In genomic region chr6:109383438-109383940, GRCh38 we compare ENCODE assay signal across 8 cellular contexts. TPM values are rescaled to one million over a fixed set of nuclear protein-coding genes. Genes with fewer than 3 reads are reported as not detected.
DNase-seq lines count a peak whose midpoint lies in the region; FAIRE-seq and TF ChIP-seq lines count a peak whose summit lies in the region.

No MANE protein-coding gene starts in this region.

- peak overlapping the region; percentile 95 for H3K9ac ChIP-seq in keratinocyte (ENCODE audit: control insufficient read depth, extremely low read depth, insufficient read depth, low read length)

- no peaks in the 10 kb centered on the region for H3K9me3 Mint-ChIP-seq in activated CD4-positive, alpha-beta T cell treated with anti-CD3 and anti-CD28 coated beads, Interleukin-2, amount 10 ng/mL, durations not matched to agents 24 days and 14 days
- H3K9me3 Mint-ChIP-seq in activated T-helper 2 cell treated with anti-CD3 and anti-CD28 coated beads, Interferon-gamma antibody, Interleukin-2, Interleukin-4, amounts not matched to agents 10 μg/mL and 5 μg/mL and 100 μg/mL, durations not matched to agents 14 hours and 24 hours and 36 hours: no peaks in the 10 kb centered on the region

- peak overlapping the region; percentile 96 for H3K4me3 Mint-ChIP-seq in activated CD4-positive, alpha-beta T cell treated with anti-CD3 and anti-CD28 coated beads, Interleukin-2, amount 10 ng/mL, durations not matched to agents 24 days and 14 days
- H3K4me3 Mint-ChIP-seq in activated T-helper 2 cell treated with anti-CD3 and anti-CD28 coated beads, Interferon-gamma antibody, Interleukin-2, Interleukin-4, amounts not matched to agents 10 μg/mL and 5 μg/mL and 100 μg/mL, durations not matched to agents 14 hours and 24 hours and 36 hours (ENCODE audit: low read depth): peak overlapping the region; percentile 98

- peak overlapping the region; percentile 60 to 78 (median 71) for H3K4me3 ChIP-seq in keratinocyte (ENCODE audit: control insufficient read depth in 2 of 3, extremely low read depth in 1 of 3, insufficient read depth in 2 of 3, low read depth in 1 of 3, low read length in 3 of 3)
- peak overlapping the region; percentile 98 to 99 for H3K4me3 ChIP-seq in testis

- H3K9me3 ChIP-seq in keratinocyte (ENCODE audit: control insufficient read depth, low read depth, low read length): no peaks in the 10 kb centered on the region
- no peaks in the 10 kb centered on the region for H3K9me3 ChIP-seq in testis

- H3K27ac ChIP-seq in keratinocyte (ENCODE audit: control insufficient read depth, insufficient read depth, low read length) (peak overlapping the region; percentile 98), testis (peak overlapping the region; percentile 99 to 100)

- 11 to 15% methylated on average over 5 of the region's 5 CpGs for WGBS in testis, 2 donors

- peak; percentile 63 for DNase-seq in activated CD4-positive, alpha-beta T cell treated with anti-CD3 and anti-CD28 coated beads, Interleukin-2, amount 10 ng/mL, durations not matched to agents 24 days and 14 days
- no peak for DNase-seq in activated CD4-positive, alpha-beta T cell treated with anti-CD3 and anti-CD28 coated beads for 4 hours
- DNase-seq in activated T-helper 2 cell treated with anti-CD3 and anti-CD28 coated beads, Interferon-gamma antibody, Interleukin-2, Interleukin-4, amounts not matched to agents 10 μg/mL and 5 μg/mL and 100 μg/mL, durations not matched to agents 14 hours and 24 hours and 36 hours (ENCODE audit: low spot score): no peak
- DNase-seq in keratinocyte (ENCODE audit: low read depth, low spot score) (no peak), testis (no peak), GM10266 (ENCODE audit: extremely low spot score) (no peak), GM19238 (ENCODE audit: insufficient read length, low spot score) (no peak), activated gamma-delta T cell (lab: John Stamatoyannopoulos, UW) (no peak)

- H3K36me3 ChIP-seq in keratinocyte (ENCODE audit: control insufficient read depth in 2 of 2, extremely low read depth in 1 of 2, insufficient read depth in 2 of 2, low read length in 2 of 2) (no peaks in the 10 kb centered on the region), testis (ENCODE audit: low read depth, missing control alignments) (no peaks in the 10 kb centered on the region)

- TF ChIP-seq CTCF in keratinocyte (optimal IDR thresholded peaks at IDR 0.05 in 1 of 3, IDR thresholded peaks at IDR 0.05 in 1 of 3, conservative IDR thresholded peaks at IDR 0.05 in 1 of 3; ENCODE audit: extremely low read depth in 1 of 3, insufficient read depth in 2 of 3, low read length in 3 of 3) (no peak), testis (IDR thresholded peaks at IDR 0.05) (peak in 1 of 3 experiments; percentile 6), GM10266 (IDR thresholded peaks at IDR 0.05; ENCODE audit: control insufficient read depth, insufficient read depth, low read depth, missing control alignments) (no peak)

- no peaks in the 10 kb centered on the region for H3K9me1 ChIP-seq in keratinocyte (ENCODE audit: control insufficient read depth, extremely low read depth, insufficient read depth, low read length)

- peaks cover 24% of the 10 kb centered on the region for H3K36me3 Mint-ChIP-seq in activated CD4-positive, alpha-beta T cell treated with anti-CD3 and anti-CD28 coated beads, Interleukin-2, amount 10 ng/mL, durations not matched to agents 24 days and 14 days (ENCODE audit: low read depth)
- peaks cover 28% of the 10 kb centered on the region for H3K36me3 Mint-ChIP-seq in activated T-helper 2 cell treated with anti-CD3 and anti-CD28 coated beads, Interferon-gamma antibody, Interleukin-2, Interleukin-4, amounts not matched to agents 10 μg/mL and 5 μg/mL and 100 μg/mL, durations not matched to agents 14 hours and 24 hours and 36 hours (ENCODE audit: low read depth)

- peaks cover 11% of the 10 kb centered on the region for H4K20me1 ChIP-seq in keratinocyte (ENCODE audit: control insufficient read depth, extremely low read depth, insufficient read depth, low read length)

- H3K79me2 ChIP-seq in keratinocyte (ENCODE audit: control insufficient read depth, insufficient read depth, low read length): peaks cover 36% of the 10 kb centered on the region

- FAIRE-seq in keratinocyte (lab: Jason Lieb, UNC): no peak

- H3K4me1 Mint-ChIP-seq in activated CD4-positive, alpha-beta T cell treated with anti-CD3 and anti-CD28 coated beads, Interleukin-2, amount 10 ng/mL, durations not matched to agents 24 days and 14 days: peaks cover 23% of the 10 kb centered on the region
- peaks cover 32% of the 10 kb centered on the region for H3K4me1 Mint-ChIP-seq in activated T-helper 2 cell treated with anti-CD3 and anti-CD28 coated beads, Interferon-gamma antibody, Interleukin-2, Interleukin-4, amounts not matched to agents 10 μg/mL and 5 μg/mL and 100 μg/mL, durations not matched to agents 14 hours and 24 hours and 36 hours (ENCODE audit: low read depth)

- peak overlapping the region; percentile 99 for H3K27ac Mint-ChIP-seq in activated CD4-positive, alpha-beta T cell treated with anti-CD3 and anti-CD28 coated beads, Interleukin-2, amount 10 ng/mL, durations not matched to agents 24 days and 14 days
- H3K27ac Mint-ChIP-seq in activated T-helper 2 cell treated with anti-CD3 and anti-CD28 coated beads, Interferon-gamma antibody, Interleukin-2, Interleukin-4, amounts not matched to agents 10 μg/mL and 5 μg/mL and 100 μg/mL, durations not matched to agents 14 hours and 24 hours and 36 hours: peak overlapping the region; percentile 99

- TF ChIP-seq POLR2A in testis (IDR thresholded peaks at IDR 0.05): no peak

- peak overlapping the region; percentile 86 for H3K4me2 ChIP-seq in keratinocyte (ENCODE audit: control insufficient read depth, extremely low read depth, insufficient read depth, low read depth, low read length)

- intact Hi-C loops in activated CD4-positive, alpha-beta T cell treated with anti-CD3 and anti-CD28 coated beads, Interleukin-2, amount 10 ng/mL, durations not matched to agents 24 days and 14 days (cut with micrococcal nuclease): loop anchor here (1.0 to 5.0 kb wide), 14 partner anchors 57 to 1667 kb away; partner anchors contain the start of genes CDC40, CDK19, CEP57L1 and MICAL1
- intact Hi-C loops in activated T-helper 2 cell treated with anti-CD3 and anti-CD28 coated beads, Interferon-gamma antibody, Interleukin-2, Interleukin-4, amounts not matched to agents 10 μg/mL and 5 μg/mL and 100 μg/mL, durations not matched to agents 14 hours and 24 hours and 36 hours (cut with micrococcal nuclease): loop anchor here (1.0 to 10.0 kb wide), 14 partner anchors 57 to 1926 kb away; partner anchors contain the start of genes ARMC2, CDC40, OSTM1 and PDSS2
- intact Hi-C loops in testis (cut with DNase I; ENCODE audit: low total_unique reads): loop anchor here (10.0 kb wide), 1 partner anchor 199 kb away; no protein-coding TSS in a partner anchor

- no peak overlapping the region for H2AFZ ChIP-seq in keratinocyte (ENCODE audit: control insufficient read depth, low read length)

- H3K27me3 ChIP-seq in keratinocyte (ENCODE audit: control insufficient read depth, extremely low read depth, insufficient read depth, low read length) (no peaks in the 10 kb centered on the region), testis (no peaks in the 10 kb centered on the region)

- peaks cover 7% of the 10 kb centered on the region for H3K27me3 Mint-ChIP-seq in activated CD4-positive, alpha-beta T cell treated with anti-CD3 and anti-CD28 coated beads, Interleukin-2, amount 10 ng/mL, durations not matched to agents 24 days and 14 days
- peaks cover 5% of the 10 kb centered on the region for H3K27me3 Mint-ChIP-seq in activated T-helper 2 cell treated with anti-CD3 and anti-CD28 coated beads, Interferon-gamma antibody, Interleukin-2, Interleukin-4, amounts not matched to agents 10 μg/mL and 5 μg/mL and 100 μg/mL, durations not matched to agents 14 hours and 24 hours and 36 hours (ENCODE audit: low read depth)

- H3K4me1 ChIP-seq in keratinocyte (ENCODE audit: control insufficient read depth, extremely low read depth, insufficient read depth, low read length) (peaks cover 29% of the 10 kb centered on the region), testis (peaks cover 30% of the 10 kb centered on the region)

- dilution Hi-C loops in keratinocyte (cut with MboI; ENCODE audit: extremely low pct_ligation_motif_present, low sequenced_read_pairs): no loop called here

RNA-seq across cellular contexts. Expression of gene CD164, which starts 1.2 kb away (rescaled TPM):
- 256 and 264 TPM in 2 replicates for total RNA-seq in activated CD4-positive, alpha-beta T cell treated with anti-CD3 and anti-CD28 coated beads, Interleukin-2, amount 10 ng/mL, durations not matched to agents 24 days and 14 days
- 206 and 207 TPM in 2 replicates for total RNA-seq in activated T-helper 2 cell treated with anti-CD3 and anti-CD28 coated beads, Interferon-gamma antibody, Interleukin-2, Interleukin-4, amounts not matched to agents 10 μg/mL and 5 μg/mL and 100 μg/mL, durations not matched to agents 14 hours and 24 hours and 36 hours
- polyA plus RNA-seq in keratinocyte (116 to 244 TPM (median 207 TPM) in 3 replicates), testis (ENCODE audit: insufficient read depth, low read depth, low replicate concordance) (209 TPM)
- 88.3 TPM for polyA plus RNA-seq in keratinocyte (2011; ENCODE audit: low read depth)
- polyA plus RNA-seq in keratinocyte (2011; cell fraction: cytosol; rRNA removed): 61.3 and 110 TPM in 2 replicates
- 133 and 159 TPM in 2 replicates for polyA plus RNA-seq in keratinocyte (2011; cell fraction: nucleus; rRNA removed)
- 114 and 123 TPM in 2 replicates for polyA plus RNA-seq in keratinocyte (2012; ENCODE audit: low replicate concordance)
- polyA minus RNA-seq in keratinocyte: 83.3 to 164 TPM (median 159 TPM) in 3 replicates
- 275 TPM for polyA minus RNA-seq in keratinocyte (2011; cell fraction: cytosol; rRNA and poly(A)+ RNA removed)
- polyA minus RNA-seq in keratinocyte (2011; cell fraction: nucleus; rRNA and poly(A)+ RNA removed): 157 and 212 TPM in 2 replicates
- 100 to 1,000 TPM; 219 to 232 TPM for total RNA-seq in testis

RNA-seq across cellular contexts. Expression of gene PPIL6, which starts 56.9 kb away (rescaled TPM):
- not detected in 2 replicates for total RNA-seq in activated CD4-positive, alpha-beta T cell treated with anti-CD3 and anti-CD28 coated beads, Interleukin-2, amount 10 ng/mL, durations not matched to agents 24 days and 14 days
- 0.32 TPM in 1 of 2 replicates, not detected in the other for total RNA-seq in activated T-helper 2 cell treated with anti-CD3 and anti-CD28 coated beads, Interferon-gamma antibody, Interleukin-2, Interleukin-4, amounts not matched to agents 10 μg/mL and 5 μg/mL and 100 μg/mL, durations not matched to agents 14 hours and 24 hours and 36 hours
- polyA plus RNA-seq in keratinocyte: 0.82 to 1.4 TPM (median 1.3 TPM) in 3 replicates
- 2.0 TPM for polyA plus RNA-seq in keratinocyte (2011; ENCODE audit: low read depth)
- 1.1 and 1.8 TPM in 2 replicates for polyA plus RNA-seq in keratinocyte (2011; cell fraction: cytosol; rRNA removed)
- polyA plus RNA-seq in keratinocyte (2011; cell fraction: nucleus; rRNA removed): 0.90 and 1.0 TPM in 2 replicates
- polyA plus RNA-seq in keratinocyte (2012; ENCODE audit: low replicate concordance): 0.48 and 1.7 TPM in 2 replicates
- polyA minus RNA-seq in keratinocyte: 0.23 to 0.29 TPM in 2 of 3 replicates, not detected in the other
- polyA minus RNA-seq in keratinocyte (2011; cell fraction: cytosol; rRNA and poly(A)+ RNA removed): not detected
- polyA minus RNA-seq in keratinocyte (2011; cell fraction: nucleus; rRNA and poly(A)+ RNA removed): 1.4 TPM in 1 of 2 replicates, not detected in the other
- 10 to 100 TPM; 15.2 to 26.7 TPM for total RNA-seq in testis
- polyA plus RNA-seq in testis (ENCODE audit: insufficient read depth, low read depth, low replicate concordance): 54.6 TPM

RNA-seq across cellular contexts. Expression of gene SMPD2, which starts 57.0 kb away (rescaled TPM):
- total RNA-seq in activated CD4-positive, alpha-beta T cell treated with anti-CD3 and anti-CD28 coated beads, Interleukin-2, amount 10 ng/mL, durations not matched to agents 24 days and 14 days: 18.2 and 20.5 TPM in 2 replicates
- total RNA-seq in activated T-helper 2 cell treated with anti-CD3 and anti-CD28 coated beads, Interferon-gamma antibody, Interleukin-2, Interleukin-4, amounts not matched to agents 10 μg/mL and 5 μg/mL and 100 μg/mL, durations not matched to agents 14 hours and 24 hours and 36 hours: 14.7 and 17.5 TPM in 2 replicates
- polyA plus RNA-seq in keratinocyte (11.7 to 15.8 TPM (median 13.2 TPM) in 3 replicates), testis (ENCODE audit: insufficient read depth, low read depth, low replicate concordance) (94.3 TPM)
- 13.0 TPM for polyA plus RNA-seq in keratinocyte (2011; ENCODE audit: low read depth)
- polyA plus RNA-seq in keratinocyte (2011; cell fraction: cytosol; rRNA removed): 10.9 and 11.2 TPM in 2 replicates
- 17.6 and 18.8 TPM in 2 replicates for polyA plus RNA-seq in keratinocyte (2011; cell fraction: nucleus; rRNA removed)
- polyA plus RNA-seq in keratinocyte (2012; ENCODE audit: low replicate concordance): 9.6 and 13.6 TPM in 2 replicates
- polyA minus RNA-seq in keratinocyte: 16.5 to 24.3 TPM (median 18.4 TPM) in 3 replicates
- polyA minus RNA-seq in keratinocyte (2011; cell fraction: cytosol; rRNA and poly(A)+ RNA removed): 8.6 TPM
- polyA minus RNA-seq in keratinocyte (2011; cell fraction: nucleus; rRNA and poly(A)+ RNA removed): 5.7 and 8.3 TPM in 2 replicates
- 10 to 100 TPM; 29.9 to 49.1 TPM for total RNA-seq in testis

Comparison
In these comparisons a context has a peak if more than half of its experiments do, and no peak if none do; other contexts are left out.
1. RNA of gene PPIL6, which starts 56.9 kb away (total RNA-seq): 15.2 to 26.7 TPM in testis; 0.32 TPM in activated T-helper 2 cell treated with anti-CD3 and anti-CD28 coated beads, Interferon-gamma antibody, Interleukin-2, Interleukin-4, amounts not matched to agents 10 μg/mL and 5 μg/mL and 100 μg/mL, durations not matched to agents 14 hours and 24 hours and 36 hours and not detected in activated CD4-positive, alpha-beta T cell treated with anti-CD3 and anti-CD28 coated beads, Interleukin-2, amount 10 ng/mL, durations not matched to agents 24 days and 14 days; every median in the first group is over 10 times any median in the second.